12 cellular contexts compared by ENCODE assay signal in the genomic region with DNA sequence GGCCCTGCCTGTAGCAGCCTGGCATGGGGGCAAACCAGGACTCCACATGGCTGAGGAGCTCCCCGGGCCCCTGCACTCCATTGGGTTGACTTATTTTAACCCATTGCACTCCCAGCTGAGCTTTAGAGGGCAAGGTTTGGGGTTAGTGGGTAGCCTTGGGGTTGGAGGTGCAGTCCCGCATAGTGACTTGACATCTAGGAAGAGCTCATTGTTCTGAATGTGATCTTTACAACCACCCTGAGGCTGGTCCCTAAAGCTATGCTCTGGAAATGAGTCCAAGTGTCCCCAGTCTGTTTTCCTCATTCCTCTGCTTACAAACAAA. TPM values are rescaled to one million over a fixed set of nuclear protein-coding genes. Genes with fewer than 3 reads are reported as not detected.
DNase-seq lines count a peak whose midpoint lies in the region; ATAC-seq and TF ChIP-seq lines count a peak whose summit lies in the region.
"Had no signal": no experiment of that assay in that cellular context is flagged by ENCODE, and none has a peak within 500 bp of the region (broad histone marks: within the 10 kb centered on the region; RNA-seq: fewer than 3 reads in every experiment).

No MANE protein-coding gene starts in this region.

- H3K4me1 Mint-ChIP-seq in CD14-positive monocyte = peaks cover 53% of the 10 kb centered on the region
- peaks cover 39% of the 10 kb centered on the region for H3K4me1 Mint-ChIP-seq in activated naive CD8-positive, alpha-beta T cell treated with anti-CD3 and anti-CD28 coated beads, Interleukin-2, amount 10 ng/mL, durations not matched to agents 7 days and 5 days
- peaks cover 27% of the 10 kb centered on the region for H3K4me1 Mint-ChIP-seq in nephron

- H3K4me3 Mint-ChIP-seq in CD14-positive monocyte (no peak overlapping the region), nephron (no peak overlapping the region)
- H3K4me3 Mint-ChIP-seq in activated naive CD8-positive, alpha-beta T cell treated with anti-CD3 and anti-CD28 coated beads, Interleukin-2, amount 10 ng/mL, durations not matched to agents 7 days and 5 days = peak overlapping the region; percentile 33

- H3K9me3 ChIP-seq in effector memory CD4-positive, alpha-beta T cell (ENCODE audit: control insufficient read depth, low read length) = no peaks in the 10 kb centered on the region
- H3K9me3 ChIP-seq: body of pancreas had no signal

- no peak for TF ChIP-seq CTCF in CD14-positive monocyte (IDR thresholded peaks at IDR 0.05)
- TF ChIP-seq CTCF in nephron (IDR thresholded peaks at IDR 0.05; ENCODE audit: unreplicated experiment in 3 of 3) = no peak
- TF ChIP-seq CTCF in omental fat pad (IDR thresholded peaks at IDR 0.05) = no peak

- peaks cover 2 to 14% of the 10 kb centered on the region in 2 donors for H3K36me3 Mint-ChIP-seq in CD14-positive monocyte
- no peaks in the 10 kb centered on the region for H3K36me3 Mint-ChIP-seq in activated naive CD8-positive, alpha-beta T cell treated with anti-CD3 and anti-CD28 coated beads, Interleukin-2, amount 10 ng/mL, durations not matched to agents 7 days and 5 days
- no peaks in the 10 kb centered on the region for H3K36me3 Mint-ChIP-seq in nephron (ENCODE audit: low read depth)

- no peak overlapping the region for H3K4me3 ChIP-seq in effector memory CD4-positive, alpha-beta T cell (ENCODE audit: insufficient read depth, low read depth, low read length, poor library complexity, severe bottlenecking)
- H3K4me3 ChIP-seq: body of pancreas had no signal

- H3K27me3 Mint-ChIP-seq in CD14-positive monocyte (ENCODE audit: low read depth in 3 of 3) (peaks cover 0 to 7% (median 0%) of the 10 kb centered on the region in 3 donors), nephron (ENCODE audit: low read depth) (no peaks in the 10 kb centered on the region)
- H3K27me3 Mint-ChIP-seq in activated naive CD8-positive, alpha-beta T cell treated with anti-CD3 and anti-CD28 coated beads, Interleukin-2, amount 10 ng/mL, durations not matched to agents 7 days and 5 days = no peaks in the 10 kb centered on the region

- H3K27me3 ChIP-seq in effector memory CD4-positive, alpha-beta T cell (replicated peaks; ENCODE audit: control insufficient read depth, insufficient read depth, low read length, poor library complexity, severe bottlenecking) = no peaks in the 10 kb centered on the region
- H3K27me3 ChIP-seq: body of pancreas had no signal

- peak overlapping the region in 4 of 7 donors; percentile 99 to 100 (median 99) for H3K27ac Mint-ChIP-seq in CD14-positive monocyte
- peak overlapping the region; percentile 88 for H3K27ac Mint-ChIP-seq in activated naive CD8-positive, alpha-beta T cell treated with anti-CD3 and anti-CD28 coated beads, Interleukin-2, amount 10 ng/mL, durations not matched to agents 7 days and 5 days
- H3K27ac Mint-ChIP-seq in nephron = peak overlapping the region; percentile 58 to 79 (median 70)

- POLR2A ChIA-PET in activated naive CD8-positive, alpha-beta T cell treated with anti-CD3 and anti-CD28 coated beads, Interleukin-2, amount 10 ng/mL, durations not matched to agents 7 days and 5 days (lab: Charles Lee) = interaction anchor here (0.6 to 3.8 kb wide), 16 partner anchors 16 to 82 kb away, joined by 3 to 43 read pairs (median 6); a partner anchor contains a TSS

- DNase-seq in CD14-positive monocyte (ENCODE audit: low spot score) = no peak
- no peak for DNase-seq in activated naive CD8-positive, alpha-beta T cell treated with anti-CD3 and anti-CD28 coated beads, Interleukin-2, amount 10 ng/mL, durations not matched to agents 7 days and 5 days
- no peak for DNase-seq in NCI-H2107 (lab: John Stamatoyannopoulos, UW)
- no peak for DNase-seq in omental fat pad (ENCODE audit: low spot score)
- DNase-seq in 8988T = no peak
- no peak for DNase-seq in effector memory CD4-positive, alpha-beta T cell
- DNase-seq: activated CD4-positive, alpha-beta T cell treated with anti-CD3 and anti-CD28 coated beads for 4 hours; body of pancreas; islet precursor cell; SIG-M5 had no signal

- peaks cover 2 to 14% (median 7%) of the 10 kb centered on the region in 7 donors for H3K9me3 Mint-ChIP-seq in CD14-positive monocyte
- H3K9me3 Mint-ChIP-seq in activated naive CD8-positive, alpha-beta T cell treated with anti-CD3 and anti-CD28 coated beads, Interleukin-2, amount 10 ng/mL, durations not matched to agents 7 days and 5 days = peaks cover 7% of the 10 kb centered on the region
- H3K9me3 Mint-ChIP-seq in nephron = peaks cover 5% of the 10 kb centered on the region

- H3K36me3 ChIP-seq in effector memory CD4-positive, alpha-beta T cell (ENCODE audit: control insufficient read depth, insufficient read depth, low read length) = no peaks in the 10 kb centered on the region

- intact Hi-C loops in CD14-positive monocyte (cut with micrococcal nuclease) = loop anchor here in 1 of 2 donors (5.0 to 10.0 kb wide), 2 partner anchors 36 to 83 kb away; no protein-coding TSS in a partner anchor

- peak; percentile 16 for ATAC-seq in GM21526 (IDR thresholded peaks at IDR 0.05; ENCODE audit: low FRiP score, unreplicated experiment)
- peak; percentile 34 for ATAC-seq in activated naive CD8-positive, alpha-beta T cell treated with anti-CD3 and anti-CD28 coated beads, Interleukin-2, amount 10 ng/mL, durations not matched to agents 7 days and 5 days (ENCODE audit: low read depth)
- ATAC-seq in omental fat pad (ENCODE audit: low FRiP score) = no peak

- H3K27ac ChIP-seq in effector memory CD4-positive, alpha-beta T cell (ENCODE audit: insufficient read depth, low read length, poor library complexity, severe bottlenecking) = no peak overlapping the region

- H3K4me1 ChIP-seq in effector memory CD4-positive, alpha-beta T cell (ENCODE audit: control insufficient read depth, insufficient read depth, low read length, poor library complexity, severe bottlenecking) = no peaks in the 10 kb centered on the region

RNA-seq across cellular contexts. Expression of a gene that starts 36.4 kb away (rescaled TPM):
- polyA plus RNA-seq in CD14-positive monocyte = 100 to 1,000 TPM; 868 to 935 TPM
- 10 to 100 TPM; 85.5 to 88.1 TPM for total RNA-seq in activated naive CD8-positive, alpha-beta T cell treated with anti-CD3 and anti-CD28 coated beads, Interleukin-2, amount 10 ng/mL, durations not matched to agents 7 days and 5 days
- total RNA-seq in omental fat pad = 1,000 to 10,000 TPM in 1 of 4 donors, 100 to 1,000 TPM in 3; 291 to 1,245 (median 645) TPM
